ENCODE assay signal across 11 cellular contexts in the genomic region with DNA sequence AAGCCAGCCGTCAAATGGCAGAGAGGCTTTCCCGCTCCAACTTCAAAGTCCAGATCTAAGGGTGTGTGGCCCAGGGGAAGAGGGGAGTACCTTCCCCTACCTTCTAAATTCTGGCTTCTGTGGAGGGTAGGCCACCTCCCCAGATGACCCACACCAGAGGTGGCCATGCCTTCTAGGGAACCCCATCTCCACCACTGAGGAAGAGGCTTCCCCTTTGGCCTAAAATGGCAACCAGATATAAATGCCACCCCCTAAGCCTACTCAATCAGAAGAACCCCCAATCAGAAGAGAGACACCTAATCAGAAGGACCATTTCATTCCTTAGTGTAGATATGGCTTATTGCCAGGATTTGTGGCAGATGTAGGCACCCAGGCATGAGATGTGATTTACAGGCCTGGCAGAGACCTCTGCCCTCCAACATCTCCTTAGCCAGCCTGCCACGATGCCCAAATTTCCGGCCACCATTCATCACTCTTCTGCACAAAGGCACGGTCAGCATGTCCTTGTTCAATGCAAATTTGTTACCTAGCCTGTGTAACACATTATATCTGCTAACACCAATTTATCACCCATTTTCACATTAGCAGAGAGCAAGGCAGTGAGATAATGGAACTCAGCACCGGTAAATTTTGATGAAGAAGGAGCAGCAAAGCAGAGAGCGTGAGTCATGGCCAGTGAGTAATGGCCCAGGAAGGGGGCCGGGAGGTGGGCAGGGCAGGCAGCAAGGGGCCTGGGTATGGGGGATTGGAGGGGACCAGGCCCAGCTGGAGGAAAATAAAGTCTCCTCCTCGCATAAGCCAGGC. TPM values are rescaled to one million over a fixed set of nuclear protein-coding genes. Genes with fewer than 3 reads are reported as not detected.
DNase-seq lines count a peak whose midpoint lies in the region; ATAC-seq and TF ChIP-seq lines count a peak whose summit lies in the region.
"Had no signal": no experiment of that assay in that cellular context is flagged by ENCODE, and none has a peak within 500 bp of the region (broad histone marks: within the 10 kb centered on the region; RNA-seq: fewer than 3 reads in every experiment).

No MANE protein-coding gene starts in this region.

- H3K4me1 ChIP-seq in fibroblast of lung (ENCODE audit: control insufficient read depth, extremely low read depth, insufficient read depth, low read length) (peaks cover 14% of the 10 kb centered on the region), skeletal muscle satellite cell (ENCODE audit: control insufficient read depth, insufficient read depth, low read length) (peaks cover 16% of the 10 kb centered on the region)

- H3K36me3 Mint-ChIP-seq in T-helper 1 cell treated with Interleukin-12 subunit alpha and Interleukin-12 subunit beta and Interleukin-4 antibody, amounts not matched to agents 30 μg/mL and 1 μg/mL, for 36 hours (ENCODE audit: low read depth): no peaks in the 10 kb centered on the region

- TF ChIP-seq CTCF in RWPE1 (conservative IDR thresholded peaks at IDR 0.05; ENCODE audit: low read depth) (no peak), fibroblast of lung (conservative IDR thresholded peaks at IDR 0.05 in 1 of 2, IDR thresholded peaks at IDR 0.05 in 1 of 2; ENCODE audit: low read depth in 1 of 2, low read length in 2 of 2) (no peak)

- H3K27me3 ChIP-seq in fibroblast of lung (ENCODE audit: control insufficient read depth, insufficient read depth, low read length) (peaks cover 22% of the 10 kb centered on the region), skeletal muscle satellite cell (ENCODE audit: control insufficient read depth, insufficient read depth, low read length) (peaks cover 50% of the 10 kb centered on the region)

- peak overlapping the region; percentile 35 for H3K4me3 Mint-ChIP-seq in T-helper 1 cell treated with Interleukin-12 subunit alpha and Interleukin-12 subunit beta and Interleukin-4 antibody, amounts not matched to agents 30 μg/mL and 1 μg/mL, for 36 hours

- no peak overlapping the region for H3K27ac Mint-ChIP-seq in T-helper 1 cell treated with Interleukin-12 subunit alpha and Interleukin-12 subunit beta and Interleukin-4 antibody, amounts not matched to agents 30 μg/mL and 1 μg/mL, for 36 hours

- no peak overlapping the region for H2AFZ ChIP-seq in fibroblast of lung (ENCODE audit: low read length)

- H3K79me2 ChIP-seq in fibroblast of lung (ENCODE audit: control insufficient read depth, insufficient read depth, low read length): no peaks in the 10 kb centered on the region

- peaks cover 30% of the 10 kb centered on the region for H3K27me3 Mint-ChIP-seq in T-helper 1 cell treated with Interleukin-12 subunit alpha and Interleukin-12 subunit beta and Interleukin-4 antibody, amounts not matched to agents 30 μg/mL and 1 μg/mL, for 36 hours (ENCODE audit: low read depth)

- H3K4me2 ChIP-seq in fibroblast of lung (ENCODE audit: extremely low read depth, insufficient read depth, low read length) (peak overlapping the region; percentile 32), skeletal muscle satellite cell (ENCODE audit: low read length) (peak overlapping the region; percentile 74)

- peak overlapping the region; percentile 73 for H3K27ac ChIP-seq in RWPE1
- H3K27ac ChIP-seq in fibroblast of lung (ENCODE audit: insufficient read depth, low read length): no peak overlapping the region
- H3K27ac ChIP-seq: vagina had no signal

- no peaks in the 10 kb centered on the region for H3K9me3 Mint-ChIP-seq in T-helper 1 cell treated with Interleukin-12 subunit alpha and Interleukin-12 subunit beta and Interleukin-4 antibody, amounts not matched to agents 30 μg/mL and 1 μg/mL, for 36 hours

- H3K9me3 ChIP-seq in fibroblast of lung (ENCODE audit: control insufficient read depth, insufficient read depth, low read depth, low read length) (no peaks in the 10 kb centered on the region), skeletal muscle satellite cell (replicated peaks; ENCODE audit: low read length) (no peaks in the 10 kb centered on the region)
- H3K9me3 ChIP-seq: vagina had no signal

- CTCF ChIA-PET in RWPE1 (lab: Yijun Ruan, JAX): interaction anchor here (0.6 to 2.4 kb wide), 7 partner anchors 12 to 245 kb away, joined by 3 to 42 read pairs (median 6); no protein-coding TSS in a partner anchor

- ATAC-seq in GM18907 (IDR thresholded peaks at IDR 0.05; ENCODE audit: unreplicated experiment): no peak

- H3K4me3 ChIP-seq in fibroblast of lung (replicated peaks in 1 of 4; ENCODE audit: control extremely low read depth in 1 of 4, insufficient read depth in 1 of 4, low read depth in 3 of 4, low read length in 4 of 4) (no peak overlapping the region), skeletal muscle satellite cell (ENCODE audit: low read length) (no peak overlapping the region)

- no peak for DNase-seq in T-helper 1 cell
- peak; percentile 74 for DNase-seq in RWPE1 (ENCODE audit: low spot score)
- peak; percentile 19 to 75 for DNase-seq in fibroblast of lung (ENCODE audit: low read depth in 2 of 2)
- DNase-seq in amygdala (lab: John Stamatoyannopoulos, UW): no peak
- DNase-seq in SK-N-DZ (ENCODE audit: low spot score): no peak
- DNase-seq: AML-193, NCI-H1930 had no signal

- no peak overlapping the region for H3K9ac ChIP-seq in fibroblast of lung (ENCODE audit: insufficient read depth, low read length)
- H3K9ac ChIP-seq in skeletal muscle satellite cell (ENCODE audit: low read depth, low read length): no peak overlapping the region

- no peaks in the 10 kb centered on the region for H4K20me1 ChIP-seq in fibroblast of lung (ENCODE audit: control insufficient read depth, extremely low read depth, insufficient read depth, low read length)

- POLR2A ChIA-PET in RWPE1 (lab: Yijun Ruan, JAX; ENCODE audit: low non-redundant PET): no interaction called here

- no peaks in the 10 kb centered on the region for H3K36me3 ChIP-seq in fibroblast of lung (ENCODE audit: control insufficient read depth, insufficient read depth, low read length)
- no peaks in the 10 kb centered on the region for H3K36me3 ChIP-seq in skeletal muscle satellite cell (ENCODE audit: insufficient read depth, low read length)
- H3K36me3 ChIP-seq: vagina had no signal

- peaks cover 7% of the 10 kb centered on the region for H3K4me1 Mint-ChIP-seq in T-helper 1 cell treated with Interleukin-12 subunit alpha and Interleukin-12 subunit beta and Interleukin-4 antibody, amounts not matched to agents 30 μg/mL and 1 μg/mL, for 36 hours (ENCODE audit: low read depth)

RNA-seq across cellular contexts. Expression of gene MGAT5B, which starts 1.2 kb away (rescaled TPM):
- total RNA-seq in fibroblast of lung: 0.17 and 0.26 TPM in 2 replicates
- 0.09 and 0.35 TPM in 2 replicates for polyA plus RNA-seq in fibroblast of lung
- 0.08 and 0.99 TPM in 2 replicates for polyA plus RNA-seq in fibroblast of lung (2012)
- 0.16 and 3.2 TPM in 2 replicates for polyA minus RNA-seq in fibroblast of lung (ENCODE audit: low replicate concordance)
- total RNA-seq in skeletal muscle satellite cell (2012; rRNA removed): 0.22 and 0.51 TPM in 2 replicates
- 12.6 and 22.8 TPM in 2 replicates for polyA plus RNA-seq in SK-N-DZ (2014; cell fraction: cytosol; rRNA removed)
- polyA plus RNA-seq in SK-N-DZ (2014; cell fraction: nucleus; rRNA removed): 28.9 and 49.6 TPM in 2 replicates

Comparison
In these comparisons a context has a peak if more than half of its experiments do, and no peak if none do; other contexts are left out.
1. DNase-seq: peak in RWPE1 (single experiment) and fibroblast of lung (2 of 2); none in T-helper 1 cell (0 of 5), amygdala (0 of 56) and SK-N-DZ (single experiment).